ENCODE assay signal across 18 cellular contexts in the genomic region with DNA sequence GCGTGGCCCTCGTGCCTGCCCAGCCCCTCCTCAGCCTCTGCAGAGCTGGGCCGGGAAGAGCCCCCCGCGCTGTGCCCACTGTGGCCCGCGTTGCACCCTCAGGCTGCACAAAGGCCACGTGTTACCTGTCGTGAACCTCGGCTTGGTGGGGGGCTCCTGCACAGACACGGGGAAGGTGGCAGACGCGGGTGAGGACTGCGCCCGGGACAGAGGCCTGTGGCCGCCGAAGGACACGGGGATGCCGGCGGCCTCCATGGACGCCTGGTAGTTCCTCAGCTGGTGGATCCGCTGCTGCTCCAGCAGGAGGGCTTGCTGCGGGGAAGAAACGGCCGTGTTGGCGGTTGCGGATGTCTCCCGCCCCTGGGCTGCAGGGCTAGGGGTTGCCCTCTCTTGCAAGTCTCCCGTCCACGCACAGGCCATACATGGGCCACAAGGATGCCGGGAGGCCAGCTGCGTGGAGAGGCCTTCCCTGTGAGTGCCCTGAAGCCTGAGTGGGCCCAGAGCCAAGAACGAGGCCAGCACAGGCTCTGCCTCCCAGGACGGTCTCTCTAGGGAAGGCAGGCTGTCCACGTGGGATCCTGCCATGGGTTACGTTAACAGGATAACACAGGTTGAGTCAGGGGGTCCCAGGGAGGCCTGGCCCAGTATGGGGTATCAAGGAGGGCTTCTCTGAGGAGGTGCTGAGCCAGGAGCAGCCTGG.
"Had no signal": no experiment of that assay in that cellular context is flagged by ENCODE, and none has a peak within 500 bp of the region (broad histone marks: within the 10 kb centered on the region; RNA-seq: fewer than 3 reads in every experiment).

No MANE protein-coding gene starts in this region.

- H3K27me3 Mint-ChIP-seq: activated naive CD8-positive, alpha-beta T cell treated with anti-CD3 and anti-CD28 coated beads for 36 hours; brain; central memory CD8-positive, alpha-beta T cell; effector memory CD8-positive, alpha-beta T cell; stimulated activated naive CD8-positive, alpha-beta T cell treated with anti-CD3 and anti-CD28 coated beads, Interleukin-15, Interleukin-2, amounts not matched to agents 100 ng/mL and 50 ng/mL, for 24 hours had no signal

- DNase-seq: activated CD4-positive, alpha-beta T cell treated with anti-CD3 and anti-CD28 coated beads, Interleukin-2, amount 50 U/mL, for 1 hour; activated CD8-positive, alpha-beta memory T cell treated with anti-CD3 and anti-CD28 coated beads for 24 hours; activated naive CD8-positive, alpha-beta T cell treated with anti-CD3 and anti-CD28 coated beads for 36 hours; cortex of kidney; effector memory CD8-positive, alpha-beta T cell; lower lobe of right lung; retina; small intestine; T-helper 9 cell; thyroid gland had no signal

- H3K27me3 ChIP-seq: heart right ventricle, neutrophil, thyroid gland had no signal

- H3K9me3 Mint-ChIP-seq: activated naive CD8-positive, alpha-beta T cell treated with anti-CD3 and anti-CD28 coated beads for 36 hours; brain; central memory CD8-positive, alpha-beta T cell; effector memory CD8-positive, alpha-beta T cell; stimulated activated naive CD8-positive, alpha-beta T cell treated with anti-CD3 and anti-CD28 coated beads, Interleukin-15, Interleukin-2, amounts not matched to agents 100 ng/mL and 50 ng/mL, for 24 hours had no signal

- H3K27ac Mint-ChIP-seq: activated naive CD8-positive, alpha-beta T cell treated with anti-CD3 and anti-CD28 coated beads for 36 hours; stimulated activated naive CD8-positive, alpha-beta T cell treated with anti-CD3 and anti-CD28 coated beads, Interleukin-15, Interleukin-2, amounts not matched to agents 100 ng/mL and 50 ng/mL, for 24 hours had no signal

- H3K9me3 ChIP-seq: heart right ventricle, lower lobe of right lung, neutrophil, thyroid gland had no signal

- H3K27ac ChIP-seq: heart right ventricle, lower lobe of right lung, neutrophil, SK-N-MC, thyroid gland had no signal

- H3K4me1 ChIP-seq: thyroid gland had no signal

- H3K36me3 Mint-ChIP-seq: activated naive CD8-positive, alpha-beta T cell treated with anti-CD3 and anti-CD28 coated beads for 36 hours had no signal

- H3K4me3 ChIP-seq: heart right ventricle, lower lobe of right lung, SK-N-MC, thyroid gland had no signal

- ATAC-seq: activated CD4-positive, CD25-positive, alpha-beta regulatory T cell treated with anti-CD3 and anti-CD28 coated beads, Interleukin-2, amount 50 U/mL, for 24 hours; effector memory CD8-positive, alpha-beta T cell; left colon; lower lobe of right lung had no signal

- H3K4me1 Mint-ChIP-seq: activated naive CD8-positive, alpha-beta T cell treated with anti-CD3 and anti-CD28 coated beads for 36 hours had no signal

- H3K4me3 Mint-ChIP-seq: activated naive CD8-positive, alpha-beta T cell treated with anti-CD3 and anti-CD28 coated beads for 36 hours; brain; central memory CD8-positive, alpha-beta T cell; stimulated activated naive CD8-positive, alpha-beta T cell treated with anti-CD3 and anti-CD28 coated beads, Interleukin-15, Interleukin-2, amounts not matched to agents 100 ng/mL and 50 ng/mL, for 24 hours had no signal
